9 cellular contexts compared by ENCODE assay signal in the genomic region with DNA sequence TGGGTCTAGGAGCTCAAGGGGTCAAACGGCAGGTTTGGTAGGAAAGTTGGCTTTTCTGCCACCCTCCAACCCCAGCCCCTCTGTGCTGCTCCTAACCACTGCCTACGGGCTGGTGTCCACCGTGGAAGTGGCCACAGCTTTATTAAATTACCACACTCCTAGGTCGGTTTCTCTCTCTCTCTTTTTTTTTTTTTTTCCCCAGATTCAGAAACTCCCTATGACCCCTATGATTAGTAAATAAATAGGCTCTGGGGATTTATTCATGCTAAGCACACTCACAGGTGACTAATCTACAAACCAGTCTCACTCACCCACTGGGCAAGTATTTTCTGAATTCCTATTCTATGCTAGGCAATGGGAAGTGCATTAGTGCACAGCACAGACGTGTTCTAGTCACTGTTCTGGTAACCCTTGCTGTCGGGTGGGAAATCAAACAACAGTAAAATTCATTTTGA. TPM values are rescaled to one million over a fixed set of nuclear protein-coding genes. Genes with fewer than 3 reads are reported as not detected.
DNase-seq lines count a peak whose midpoint lies in the region; ATAC-seq and TF ChIP-seq lines count a peak whose summit lies in the region.
"Had no signal": no experiment of that assay in that cellular context is flagged by ENCODE, and none has a peak within 500 bp of the region (broad histone marks: within the 10 kb centered on the region; RNA-seq: fewer than 3 reads in every experiment).

No MANE protein-coding gene starts in this region.

- H3K23ac ChIP-seq in mesenchymal stem cell (ENCODE audit: low read length in 2 of 2) = no peak overlapping the region

- H3K9ac ChIP-seq in mesenchymal stem cell (ENCODE audit: low read length) = peak overlapping the region; percentile 45
- no peak overlapping the region for H3K9ac ChIP-seq in neural progenitor cell

- no peaks in the 10 kb centered on the region for H3K79me2 ChIP-seq in neural progenitor cell (ENCODE audit: low read depth)

- peaks cover 8% of the 10 kb centered on the region for H3K4me1 ChIP-seq in mesenchymal stem cell (ENCODE audit: control insufficient read depth, insufficient read depth, low read depth, low read length)
- H3K4me1 ChIP-seq in neural progenitor cell = peaks cover 1% of the 10 kb centered on the region

- no peak overlapping the region for H3K18ac ChIP-seq in mesenchymal stem cell (ENCODE audit: low read depth in 1 of 2, low read length in 2 of 2)

- 39% methylated on average over 3 of the region's 6 CpGs for WGBS in mesenchymal stem cell

- H3K27ac ChIP-seq in mesenchymal stem cell (ENCODE audit: low read length, poor library complexity, severe bottlenecking) (peak overlapping the region; percentile 26), neural progenitor cell (no peak overlapping the region)
- H3K27ac ChIP-seq: neutrophil had no signal

- no peaks in the 10 kb centered on the region for H3K79me1 ChIP-seq in mesenchymal stem cell (replicated peaks; ENCODE audit: low read length, poor library complexity, severe bottlenecking)

- H2BK120ac ChIP-seq in mesenchymal stem cell (ENCODE audit: low read depth, low read length) = no peak overlapping the region

- peaks cover 7% of the 10 kb centered on the region for H3K27me3 Mint-ChIP-seq in neural progenitor cell (ENCODE audit: insufficient read depth, low read depth)

- no peak overlapping the region for H2BK15ac ChIP-seq in mesenchymal stem cell (ENCODE audit: low read depth, poor library complexity, severe bottlenecking)

- DNase-seq in AG20443 (ENCODE audit: low spot score) = peak; percentile 72
- peak; percentile 84 for DNase-seq in HPDE6-E6E7 (ENCODE audit: extremely low spot score)
- peak; percentile 86 for DNase-seq in astrocyte of the hippocampus (ENCODE audit: low read depth, low spot score)
- peak; percentile 80 for DNase-seq in mesenchymal stem cell
- DNase-seq in SK-N-DZ (ENCODE audit: low spot score) = no peak
- no peak for DNase-seq in NCI-H524 (lab: John Stamatoyannopoulos, UW)
- no peak for DNase-seq in neural progenitor cell (ENCODE audit: low spot score)

- H3K36me3 ChIP-seq in mesenchymal stem cell (ENCODE audit: control insufficient read depth in 1 of 2, insufficient read depth in 2 of 2, low read depth in 1 of 2, low read length in 2 of 2) (no peaks in the 10 kb centered on the region), neural progenitor cell (no peaks in the 10 kb centered on the region)
- H3K36me3 ChIP-seq: neutrophil had no signal

- H3K27me3 ChIP-seq in mesenchymal stem cell (ENCODE audit: control insufficient read depth in 1 of 2, insufficient read depth in 1 of 2, low read length in 2 of 2) (no peaks in the 10 kb centered on the region), neural progenitor cell (no peaks in the 10 kb centered on the region)
- H3K27me3 ChIP-seq: neutrophil had no signal

- no peaks in the 10 kb centered on the region for H4K20me1 ChIP-seq in neural progenitor cell (ENCODE audit: low read depth)

- peaks cover 13% of the 10 kb centered on the region for H3K4me1 Mint-ChIP-seq in neural progenitor cell

- H3K4me3 Mint-ChIP-seq in neural progenitor cell = no peak overlapping the region

- peak overlapping the region in 1 of 2 experiments; percentile 10 for H2BK12ac ChIP-seq in mesenchymal stem cell (ENCODE audit: low read length in 2 of 2)

- no peak overlapping the region for H2AK5ac ChIP-seq in mesenchymal stem cell (ENCODE audit: low read length, severe bottlenecking)

- no peak overlapping the region for H4K8ac ChIP-seq in mesenchymal stem cell (ENCODE audit: low read length)

- H3K4me3 ChIP-seq in mesenchymal stem cell (ENCODE audit: insufficient read depth in 1 of 2, low read depth in 1 of 2, low read length in 2 of 2) (no peak overlapping the region), neural progenitor cell (no peak overlapping the region)

- no peak overlapping the region for H2AFZ ChIP-seq in mesenchymal stem cell (ENCODE audit: low read depth, low read length)
- no peak overlapping the region for H2AFZ ChIP-seq in neural progenitor cell (replicated peaks)

- no peak for ATAC-seq in HG03354 (IDR thresholded peaks at IDR 0.05; ENCODE audit: poor library complexity, severe bottlenecking, unreplicated experiment)

- H3K4me2 ChIP-seq in mesenchymal stem cell (ENCODE audit: low read length, poor library complexity, severe bottlenecking) (no peak overlapping the region), neural progenitor cell (no peak overlapping the region)

- no peak overlapping the region for H3K27ac Mint-ChIP-seq in neural progenitor cell

- no peak overlapping the region for H4K91ac ChIP-seq in mesenchymal stem cell (ENCODE audit: low read length)

- H2BK5ac ChIP-seq in mesenchymal stem cell (ENCODE audit: low read depth, low read length, poor library complexity, severe bottlenecking) = no peak overlapping the region

- H3K9me3 Mint-ChIP-seq in neural progenitor cell = peaks cover 4% of the 10 kb centered on the region

- peaks cover under 1% of the 10 kb centered on the region for H3F3A ChIP-seq in neural progenitor cell (ENCODE audit: low read depth)

- no peak overlapping the region for H3K14ac ChIP-seq in mesenchymal stem cell (ENCODE audit: low read length in 2 of 2)

- no peaks in the 10 kb centered on the region for H3K9me3 ChIP-seq in mesenchymal stem cell (ENCODE audit: control insufficient read depth, low read length)
- H3K9me3 ChIP-seq in neural progenitor cell (ENCODE audit: low read depth) = no peaks in the 10 kb centered on the region
- H3K9me3 ChIP-seq: neutrophil had no signal

- no peaks in the 10 kb centered on the region for H3K36me3 Mint-ChIP-seq in neural progenitor cell

- H3K4ac ChIP-seq in mesenchymal stem cell (ENCODE audit: low read depth in 1 of 2, low read length in 2 of 2) = no peak overlapping the region

- TF ChIP-seq CTCF in neural progenitor cell (IDR thresholded peaks at IDR 0.05) = no peak

RNA-seq across cellular contexts. Expression of a gene that starts 8.7 kb away (rescaled TPM):
- polyA plus RNA-seq in mesenchymal stem cell (2013, experiment 1 of 2) = 36.6 TPM
- 38.5 TPM for polyA plus RNA-seq in mesenchymal stem cell (2013, experiment 2 of 2)
- polyA plus RNA-seq in SK-N-DZ (2014; cell fraction: cytosol; rRNA removed) = 105 and 130 TPM in 2 replicates
- polyA plus RNA-seq in SK-N-DZ (2014; cell fraction: nucleus; rRNA removed) = 135 and 141 TPM in 2 replicates
- 86.2 and 107 TPM in 2 replicates for total RNA-seq in neural progenitor cell (ENCODE audit: low replicate concordance)

RNA-seq across cellular contexts. Expression of a gene that starts 19.0 kb away (rescaled TPM):
- polyA plus RNA-seq in mesenchymal stem cell (2013, experiment 1 of 2) = 0.43 TPM
- 0.40 TPM for polyA plus RNA-seq in mesenchymal stem cell (2013, experiment 2 of 2)
- 1.6 and 1.7 TPM in 2 replicates for polyA plus RNA-seq in SK-N-DZ (2014; cell fraction: cytosol; rRNA removed)
- polyA plus RNA-seq in SK-N-DZ (2014; cell fraction: nucleus; rRNA removed) = 1.2 and 3.0 TPM in 2 replicates
- total RNA-seq in neural progenitor cell (ENCODE audit: low replicate concordance) = 7.4 and 11.8 TPM in 2 replicates

Comparison
In these comparisons a context has a peak if more than half of its experiments do, and no peak if none do; other contexts are left out.
1. DNase-seq: peak in AG20443 (single experiment), HPDE6-E6E7 (single experiment), astrocyte of the hippocampus (single experiment) and mesenchymal stem cell (single experiment); none in SK-N-DZ (single experiment), NCI-H524 (0 of 2) and neural progenitor cell (single experiment).